Comparison of ENCODE assay signal across 25 cellular contexts in the genomic region with DNA sequence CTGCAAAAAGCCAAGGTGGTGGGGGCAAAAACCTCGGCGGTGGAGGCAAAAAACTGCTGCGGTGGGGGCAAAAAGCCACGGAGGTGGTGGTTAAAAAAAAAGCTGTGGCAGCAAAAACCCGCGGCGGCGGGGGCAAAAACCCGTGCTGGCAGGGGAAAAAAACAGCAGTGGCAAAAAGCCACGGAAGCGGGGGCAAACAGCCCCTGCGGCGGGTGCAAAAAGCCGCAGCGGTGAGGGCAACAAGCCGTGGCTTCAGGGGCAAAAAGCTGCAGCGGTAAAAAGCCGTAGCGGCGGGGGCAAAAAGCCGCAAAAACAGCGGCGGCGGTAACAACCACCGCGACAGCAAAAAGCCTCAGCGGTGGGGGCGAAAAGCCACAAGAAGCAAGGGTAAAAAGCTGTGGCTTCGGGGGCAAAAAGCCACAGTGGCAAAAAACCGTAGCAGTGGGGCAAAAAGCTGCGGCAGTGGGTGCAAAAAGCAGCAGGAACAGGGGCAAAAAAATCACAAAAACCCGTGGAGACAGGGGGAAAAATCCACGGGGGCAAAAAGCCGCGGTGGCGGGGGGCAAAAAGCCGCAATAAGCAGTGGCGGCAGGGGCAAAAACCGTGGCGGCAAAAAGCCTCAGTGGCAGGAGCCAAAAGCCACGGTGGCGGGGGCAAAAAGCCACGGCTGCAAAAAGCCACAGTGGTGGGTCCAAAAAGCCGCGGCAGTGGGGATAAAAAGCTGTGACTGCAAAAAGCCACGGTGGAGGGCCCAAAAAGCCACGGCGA.
"Had no signal": no experiment of that assay in that cellular context is flagged by ENCODE, and none has a peak within 500 bp of the region (broad histone marks: within the 10 kb centered on the region; RNA-seq: fewer than 3 reads in every experiment).

No MANE protein-coding gene starts in this region.

- H3K27ac ChIP-seq: adrenal gland, colonic mucosa, dorsolateral prefrontal cortex, sigmoid colon, vagina had no signal

- ATAC-seq: activated CD4-positive, alpha-beta T cell treated with anti-CD3 and anti-CD28 coated beads for 36 hours; activated naive CD4-positive, alpha-beta T cell treated with anti-CD3 and anti-CD28 coated beads, Interleukin-2, amount 50 U/mL, for 72 hours; activated T-helper 17 cell treated with anti-CD3 and anti-CD28 coated beads, Interleukin-2, amount 50 U/mL, for 72 hours; effector memory CD8-positive, alpha-beta T cell; esophagus mucosa; left cardiac atrium; mucosa of descending colon; stimulated activated memory B cell treated with anti-CD40 and anti-IgM and Interleukin-4, amounts not matched to agents 10 μg/mL and 1 μg/mL and 100 μg/mL, for 72 hours had no signal

- H3K9me3 ChIP-seq: adrenal gland, colonic mucosa, vagina had no signal

- DNase-seq: activated B cell treated with CpG ODN at 0.5 μM for 24 hours; activated CD4-positive, alpha-beta T cell treated with anti-CD3 and anti-CD28 coated beads for 36 hours; activated CD4-positive, alpha-beta T cell treated with anti-CD3 and anti-CD28 coated beads, Interleukin-2, amount 50 U/mL, for 4 hours; activated CD8-positive, alpha-beta memory T cell treated with anti-CD3 and anti-CD28 coated beads for 24 hours; activated CD8-positive, alpha-beta memory T cell treated with anti-CD3 and anti-CD28 coated beads, Interleukin-2, amount 50 U/mL, for 4 hours; activated T-cell treated with anti-CD3 and anti-CD28 coated beads, Interleukin-2, amount 50 U/mL, for 24 hours; adrenal gland; central memory CD4-positive, alpha-beta T cell; colonic mucosa; effector memory CD8-positive, alpha-beta T cell; foreskin melanocyte; hippocampal formation; nephron progenitor cell; stimulated activated CD4-positive, alpha-beta T cell treated with anti-CD3 and anti-CD28 coated beads, Interleukin-15, amount 100 ng/mL, for 24 hours; trophoblast cell had no signal

- H3K4me1 ChIP-seq: adrenal gland, colonic mucosa, sigmoid colon, vagina had no signal

- H3K36me3 ChIP-seq: adrenal gland, colonic mucosa, sigmoid colon, vagina had no signal

- H3K27me3 ChIP-seq: colonic mucosa, vagina had no signal

- H3K4me3 ChIP-seq: adrenal gland, colonic mucosa, dorsolateral prefrontal cortex, mucosa of descending colon, sigmoid colon, smooth muscle cell, vagina had no signal
